Comparison of ENCODE assay signal across 8 cellular contexts in the genomic region with DNA sequence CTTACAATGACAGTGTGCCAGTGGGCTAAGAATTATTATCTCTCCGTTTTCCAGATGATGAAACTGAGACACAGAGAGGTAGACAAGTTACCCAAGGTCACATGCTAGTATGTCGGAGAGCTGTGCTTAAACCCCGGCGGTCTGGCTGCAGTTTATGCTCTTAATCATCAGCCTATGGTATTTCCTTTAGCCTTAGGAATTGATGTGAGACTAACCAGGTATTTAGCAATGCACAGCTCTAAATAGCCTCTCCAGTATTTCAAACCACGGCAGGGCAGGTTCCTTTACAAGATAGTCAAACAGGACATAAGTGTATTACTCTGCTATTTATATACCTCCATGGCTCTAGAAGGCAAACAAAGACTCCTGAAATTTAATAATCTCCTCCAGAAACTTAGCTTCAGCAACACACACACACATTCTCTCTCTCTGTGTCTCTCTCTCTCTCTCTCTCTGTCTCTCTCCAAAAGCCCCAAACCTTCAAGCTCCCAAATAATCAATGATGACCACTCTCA.
DNase-seq lines count a peak whose midpoint lies in the region; ATAC-seq, FAIRE-seq and TF ChIP-seq lines count a peak whose summit lies in the region.

No MANE protein-coding gene starts in this region.

- H3K4me1 ChIP-seq in breast epithelium (peaks cover 0 to 8% of the 10 kb centered on the region in 2 donors), neutrophil (ENCODE audit: control insufficient read depth in 1 of 2, insufficient read depth in 1 of 2, low read depth in 1 of 2, low read length in 1 of 2) (peaks cover 34 to 40% of the 10 kb centered on the region in 2 experiments)

- CTCF ChIA-PET in CD4-positive, alpha-beta T cell (lab: Charles Lee) = interaction anchor here (0.8 to 1.8 kb wide), 4 partner anchors 11 to 180 kb away, joined by 3 to 6 read pairs (median 4); no protein-coding TSS in a partner anchor

- no peak overlapping the region for H3K4me3 ChIP-seq in breast epithelium
- H3K4me3 ChIP-seq in neutrophil (ENCODE audit: low read depth in 1 of 2, low read length in 1 of 2) = no peak overlapping the region

- peak overlapping the region; percentile 33 to 85 for H3K27ac ChIP-seq in breast epithelium
- peak overlapping the region; percentile 18 for H3K27ac ChIP-seq in neutrophil
- H3K27ac ChIP-seq in CD4-positive, alpha-beta T cell (ENCODE audit: low read depth, low read length) = no peak overlapping the region

- POLR2A ChIA-PET in CD4-positive, alpha-beta T cell (lab: Charles Lee) = interaction anchor here (0.6 to 2.7 kb wide), 7 partner anchors 18 to 141 kb away, joined by 3 to 10 read pairs (median 4); no protein-coding TSS in a partner anchor

- H3K27ac Mint-ChIP-seq in CD4-positive, alpha-beta T cell = no peak overlapping the region

- no peaks in the 10 kb centered on the region for H3K27me3 ChIP-seq in breast epithelium
- H3K27me3 ChIP-seq in neutrophil = no peaks in the 10 kb centered on the region
- H3K27me3 ChIP-seq in CD4-positive, alpha-beta T cell (ENCODE audit: control insufficient read depth, insufficient read depth, low read length) = no peaks in the 10 kb centered on the region

- TF ChIP-seq CTCF in breast epithelium (IDR thresholded peaks at IDR 0.05) (no peak), neutrophil (IDR thresholded peaks at IDR 0.05) (no peak)
- no peak for TF ChIP-seq CTCF in CD4-positive, alpha-beta T cell (IDR thresholded peaks at IDR 0.05)

- ATAC-seq in CD4-positive, alpha-beta T cell (ENCODE audit: poor library complexity) = no peak
- ATAC-seq in sciatic nerve = no peak
- ATAC-seq in GM21390 (IDR thresholded peaks at IDR 0.05; ENCODE audit: unreplicated experiment) = no peak
- ATAC-seq in HG02884 (IDR thresholded peaks at IDR 0.05; ENCODE audit: unreplicated experiment) = no peak

- no peaks in the 10 kb centered on the region for H3K9me3 Mint-ChIP-seq in CD4-positive, alpha-beta T cell

- H3K36me3 ChIP-seq in breast epithelium = no peaks in the 10 kb centered on the region
- H3K36me3 ChIP-seq in neutrophil = no peaks in the 10 kb centered on the region

- H3K4me1 Mint-ChIP-seq in CD4-positive, alpha-beta T cell (ENCODE audit: low read depth) = peaks cover 42% of the 10 kb centered on the region

- H3K4me3 Mint-ChIP-seq in CD4-positive, alpha-beta T cell = no peak overlapping the region

- H3K36me3 Mint-ChIP-seq in CD4-positive, alpha-beta T cell (ENCODE audit: low read depth) = no peaks in the 10 kb centered on the region

- FAIRE-seq in G401.6 (lab: Jason Lieb, UNC) = peak; percentile 98

- H3K9me3 ChIP-seq in breast epithelium (no peaks in the 10 kb centered on the region), neutrophil (no peaks in the 10 kb centered on the region)
- no peaks in the 10 kb centered on the region for H3K9me3 ChIP-seq in CD4-positive, alpha-beta T cell (ENCODE audit: control insufficient read depth, low read length)

- no peak for TF ChIP-seq POLR2A in breast epithelium (IDR thresholded peaks at IDR 0.05)

- no peaks in the 10 kb centered on the region for H3K27me3 Mint-ChIP-seq in CD4-positive, alpha-beta T cell

- DNase-seq in NCI-H524 treated with DMSO at 0.1 percent for 48 hours (lab: John Stamatoyannopoulos, UW) = peak; percentile 74
- no peak for DNase-seq in breast epithelium (ENCODE audit: low spot score in 2 of 2)
- DNase-seq in CD4-positive, alpha-beta T cell = no peak
- DNase-seq in sciatic nerve (ENCODE audit: low spot score) = no peak

- intact Hi-C loops in breast epithelium (cut with DNase I; ENCODE audit: low total_unique reads) (no loop called here), sciatic nerve (cut with DNase I) (no loop called here)
- intact Hi-C loops in CD4-positive, alpha-beta T cell (cut with DNase I, micrococcal nuclease) = no loop called here
